ENCODE assay signal across 1 cellular context in genomic region chr21:45454924-45455315, GRCh38.
TF ChIP-seq lines count a peak whose summit lies in the region.

No MANE protein-coding gene starts in this region.

TF ChIP-seq in HCT116, 20 proteins besides CTCF, POLR2A, EP300 and RAD21 (continued from another document):
- TF ChIP-seq, protein P1, sequence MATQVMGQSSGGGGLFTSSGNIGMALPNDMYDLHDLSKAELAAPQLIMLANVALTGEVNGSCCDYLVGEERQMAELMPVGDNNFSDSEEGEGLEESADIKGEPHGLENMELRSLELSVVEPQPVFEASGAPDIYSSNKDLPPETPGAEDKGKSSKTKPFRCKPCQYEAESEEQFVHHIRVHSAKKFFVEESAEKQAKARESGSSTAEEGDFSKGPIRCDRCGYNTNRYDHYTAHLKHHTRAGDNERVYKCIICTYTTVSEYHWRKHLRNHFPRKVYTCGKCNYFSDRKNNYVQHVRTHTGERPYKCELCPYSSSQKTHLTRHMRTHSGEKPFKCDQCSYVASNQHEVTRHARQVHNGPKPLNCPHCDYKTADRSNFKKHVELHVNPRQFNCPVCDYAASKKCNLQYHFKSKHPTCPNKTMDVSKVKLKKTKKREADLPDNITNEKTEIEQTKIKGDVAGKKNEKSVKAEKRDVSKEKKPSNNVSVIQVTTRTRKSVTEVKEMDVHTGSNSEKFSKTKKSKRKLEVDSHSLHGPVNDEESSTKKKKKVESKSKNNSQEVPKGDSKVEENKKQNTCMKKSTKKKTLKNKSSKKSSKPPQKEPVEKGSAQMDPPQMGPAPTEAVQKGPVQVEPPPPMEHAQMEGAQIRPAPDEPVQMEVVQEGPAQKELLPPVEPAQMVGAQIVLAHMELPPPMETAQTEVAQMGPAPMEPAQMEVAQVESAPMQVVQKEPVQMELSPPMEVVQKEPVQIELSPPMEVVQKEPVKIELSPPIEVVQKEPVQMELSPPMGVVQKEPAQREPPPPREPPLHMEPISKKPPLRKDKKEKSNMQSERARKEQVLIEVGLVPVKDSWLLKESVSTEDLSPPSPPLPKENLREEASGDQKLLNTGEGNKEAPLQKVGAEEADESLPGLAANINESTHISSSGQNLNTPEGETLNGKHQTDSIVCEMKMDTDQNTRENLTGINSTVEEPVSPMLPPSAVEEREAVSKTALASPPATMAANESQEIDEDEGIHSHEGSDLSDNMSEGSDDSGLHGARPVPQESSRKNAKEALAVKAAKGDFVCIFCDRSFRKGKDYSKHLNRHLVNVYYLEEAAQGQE (IDR thresholded peaks at IDR 0.05; ENCODE audit: low read depth), result no peak
